Comparison of ENCODE assay signal across 10 cellular contexts in the genomic region with DNA sequence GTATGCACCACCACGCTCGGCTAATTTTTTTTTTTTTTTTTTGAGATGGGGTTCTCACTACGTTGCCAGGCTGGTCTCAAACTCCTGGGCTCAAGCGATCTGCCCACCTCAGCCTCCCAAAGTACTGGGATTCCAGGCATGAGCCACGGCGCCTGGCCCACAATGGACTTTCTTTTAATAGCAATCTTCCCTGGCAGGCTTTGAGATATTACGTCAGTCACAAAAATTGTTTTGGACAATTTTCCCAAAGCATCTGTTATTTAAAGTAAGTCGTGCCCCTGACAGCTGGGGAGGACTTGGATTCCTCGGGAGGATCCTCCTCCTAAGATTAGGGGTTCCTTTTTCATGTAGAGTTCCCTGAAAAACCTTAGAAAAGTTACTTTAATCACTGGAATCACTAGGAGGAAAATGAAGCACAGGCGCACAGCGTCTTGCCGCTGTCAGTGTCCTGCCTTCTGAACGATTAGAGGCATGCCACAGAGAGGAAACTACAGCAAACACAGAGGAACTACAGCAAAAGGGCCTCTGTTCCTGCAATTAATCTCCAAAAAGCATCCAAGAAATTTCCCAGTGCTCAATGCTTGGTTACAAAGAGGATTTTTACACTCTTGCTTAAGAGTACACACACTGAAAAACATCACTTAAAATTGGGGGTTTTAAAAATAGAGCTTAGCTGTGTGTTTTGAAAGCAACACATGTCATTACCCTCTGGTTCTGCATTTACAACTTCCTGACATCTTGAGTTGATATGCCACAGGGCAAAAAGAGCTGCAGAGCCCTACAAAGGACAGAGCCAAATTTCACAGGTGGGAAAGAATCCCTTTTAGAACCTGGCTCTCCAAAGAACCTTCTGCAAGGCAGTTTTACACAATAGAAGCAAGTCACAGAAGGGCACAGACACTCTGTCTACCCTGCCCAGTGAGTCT. TPM values are rescaled to one million over a fixed set of nuclear protein-coding genes. Genes with fewer than 3 reads are reported as not detected.
DNase-seq lines count a peak whose midpoint lies in the region; ATAC-seq, FAIRE-seq and TF ChIP-seq lines count a peak whose summit lies in the region.
"Had no signal": no experiment of that assay in that cellular context is flagged by ENCODE, and none has a peak within 500 bp of the region (broad histone marks: within the 10 kb centered on the region; RNA-seq: fewer than 3 reads in every experiment).

No MANE protein-coding gene starts in this region.

- no peak overlapping the region for H3K4me2 ChIP-seq in H1 (ENCODE audit: insufficient read depth in 1 of 2, low read depth in 2 of 2, low read length in 2 of 2)

- H3K27me3 ChIP-seq in H1 (replicated peaks in 1 of 4; ENCODE audit: control insufficient read depth in 3 of 4, extremely low read depth in 1 of 4, insufficient read depth in 3 of 4, low read length in 3 of 4) (peaks cover 16 to 36% (median 30%) of the 10 kb centered on the region in 4 experiments), BE2C (peaks cover 42% of the 10 kb centered on the region)
- H3K27me3 ChIP-seq: pancreas had no signal

- no peak overlapping the region for H2BK20ac ChIP-seq in H1 (ENCODE audit: low read length)

- H3K23me2 ChIP-seq in H1 (ENCODE audit: low read depth, low read length), result peaks cover 13% of the 10 kb centered on the region; the same call in 1 of the 2 replicates

- no peaks in the 10 kb centered on the region for H3K9me3 Mint-ChIP-seq in naive thymus-derived CD8-positive, alpha-beta T cell
- no peaks in the 10 kb centered on the region for H3K9me3 Mint-ChIP-seq in activated CD4-positive, alpha-beta memory T cell treated with anti-CD3 and anti-CD28 coated beads, Interleukin-2, amount 10 ng/mL, durations not matched to agents 7 days and 5 days

- no peaks in the 10 kb centered on the region for H3K79me2 ChIP-seq in H1 (ENCODE audit: control insufficient read depth in 1 of 2, insufficient read depth in 2 of 2, low read length in 2 of 2)

- H4K20me1 ChIP-seq in H1 (replicated peaks in 1 of 2; ENCODE audit: control insufficient read depth in 1 of 2, insufficient read depth in 2 of 2, low read length in 2 of 2), result no peaks in the 10 kb centered on the region

- H3K4me3 Mint-ChIP-seq in naive thymus-derived CD8-positive, alpha-beta T cell, result peak overlapping the region in 9 of 10 donors; percentile 35 to 87 (median 53)
- H3K4me3 Mint-ChIP-seq in activated CD4-positive, alpha-beta memory T cell treated with anti-CD3 and anti-CD28 coated beads, Interleukin-2, amount 10 ng/mL, durations not matched to agents 7 days and 5 days, result no peak overlapping the region

- no peak overlapping the region for H3K56ac ChIP-seq in H1 (replicated peaks; ENCODE audit: insufficient read length, low read depth, low read length)

- H3K18ac ChIP-seq in H1 (ENCODE audit: extremely low read depth, low read length), result no peak overlapping the region

- peaks cover 2 to 9% (median 7%) of the 10 kb centered on the region in 4 experiments; a peak in 6 of 7 replicates for H3K4me1 ChIP-seq in H1 (replicated peaks in 1 of 4; ENCODE audit: control insufficient read depth in 3 of 4, insufficient read depth in 4 of 4, low read length in 3 of 4)
- H3K4me1 ChIP-seq in BE2C, result no peaks in the 10 kb centered on the region

- 0 out of 2 replicates have a peak overlapping the region, but pooled peaks have one; percentile 12 for H2BK15ac ChIP-seq in H1 (ENCODE audit: low read length)

- TF ChIP-seq CTCF in H1 (IDR thresholded peaks at IDR 0.05; ENCODE audit: control extremely low read depth in 1 of 3, insufficient read depth in 1 of 3, low read depth in 1 of 3, low read length in 3 of 3) (no peak), BE2C (IDR thresholded peaks at IDR 0.05; ENCODE audit: low read depth, low read length) (no peak)

- peak; percentile 61 for DNase-seq in Ammon's horn (ENCODE audit: low spot score)
- DNase-seq in MV-4-11 (lab: John Stamatoyannopoulos, UW), result peak; percentile 34
- DNase-seq in H1 (ENCODE audit: low read depth in 1 of 2, low spot score in 2 of 2), result no peak
- peak in 1 of 10 donors; percentile 13 for DNase-seq in naive thymus-derived CD8-positive, alpha-beta T cell
- DNase-seq in activated CD4-positive, alpha-beta memory T cell treated with anti-CD3 and anti-CD28 coated beads, Interleukin-2, amount 10 ng/mL, durations not matched to agents 7 days and 5 days, result no peak
- DNase-seq in BE2C, result no peak
- no peak for DNase-seq in NCI-H2196 treated with DMSO at 0.1 percent for 48 hours (lab: John Stamatoyannopoulos, UW; ENCODE audit: unreplicated experiment)
- DNase-seq: OCI-M1 had no signal

- POLR2A ChIA-PET in H1 (lab: Charles Lee; ENCODE audit: partially characterized antibody), result interaction anchor here (0.6 to 1.7 kb wide), 3 partner anchors 46 to 456 kb away, joined by 3 to 4 read pairs (median 3); no protein-coding TSS in a partner anchor
- POLR2A ChIA-PET in naive thymus-derived CD8-positive, alpha-beta T cell (lab: Charles Lee), result interaction anchor here (0.7 to 1.7 kb wide), 3 partner anchors 10 to 224 kb away, joined by 3 to 6 read pairs (median 3); no protein-coding TSS in a partner anchor
- POLR2A ChIA-PET in activated CD4-positive, alpha-beta memory T cell treated with anti-CD3 and anti-CD28 coated beads, Interleukin-2, amount 10 ng/mL, durations not matched to agents 7 days and 5 days (lab: Charles Lee), result interaction anchor here (1.0 to 1.1 kb wide), 2 partner anchors 8 to 29 kb away, joined by 3 read pairs; no protein-coding TSS in a partner anchor

- no peak overlapping the region for H3K23ac ChIP-seq in H1 (ENCODE audit: insufficient read length)

- peaks cover 0 to 11% (median 0%) of the 10 kb centered on the region in 3 donors for H3K36me3 Mint-ChIP-seq in naive thymus-derived CD8-positive, alpha-beta T cell
- H3K36me3 Mint-ChIP-seq in activated CD4-positive, alpha-beta memory T cell treated with anti-CD3 and anti-CD28 coated beads, Interleukin-2, amount 10 ng/mL, durations not matched to agents 7 days and 5 days (ENCODE audit: low read depth), result peaks cover 18% of the 10 kb centered on the region

- no peaks in the 10 kb centered on the region for H3K9me3 ChIP-seq in H1 (ENCODE audit: insufficient read depth in 2 of 2, low read depth in 1 of 2, low read length in 1 of 2)
- H3K9me3 ChIP-seq in BE2C, result no peaks in the 10 kb centered on the region
- H3K9me3 ChIP-seq: pancreas had no signal

- H3K36me3 ChIP-seq in H1 (ENCODE audit: control insufficient read depth in 2 of 4, insufficient read depth in 4 of 4, low read length in 3 of 4) (no peaks in the 10 kb centered on the region), BE2C (no peaks in the 10 kb centered on the region)
- H3K36me3 ChIP-seq: pancreas had no signal

- no peak for TF ChIP-seq EP300 in H1 (IDR thresholded peaks at IDR 0.05; ENCODE audit: borderline replicate concordance in 1 of 2, low read depth in 2 of 2, low read length in 2 of 2)

- no peak overlapping the region for H3K4me3 ChIP-seq in H1 (ENCODE audit: extremely low read depth in 1 of 4, insufficient read depth in 2 of 4, low read depth in 3 of 4, low read length in 4 of 4)
- H3K4me3 ChIP-seq in BE2C (ENCODE audit: low read depth, low read length), result no peak overlapping the region
- H3K4me3 ChIP-seq: pancreas had no signal

- H3K14ac ChIP-seq in H1 (ENCODE audit: insufficient read length), result no peak overlapping the region

- H3K27me3 Mint-ChIP-seq in naive thymus-derived CD8-positive, alpha-beta T cell, result no peaks in the 10 kb centered on the region
- H3K27me3 Mint-ChIP-seq in activated CD4-positive, alpha-beta memory T cell treated with anti-CD3 and anti-CD28 coated beads, Interleukin-2, amount 10 ng/mL, durations not matched to agents 7 days and 5 days, result no peaks in the 10 kb centered on the region

- H3K27ac ChIP-seq in H1 (ENCODE audit: low read depth, low read length), result no peak overlapping the region

- H2BK120ac ChIP-seq in H1 (replicated peaks; ENCODE audit: low read depth, low read length), result no peak overlapping the region

- peak overlapping the region; percentile 71 to 93 (median 82) for H3K27ac Mint-ChIP-seq in naive thymus-derived CD8-positive, alpha-beta T cell
- no peak overlapping the region for H3K27ac Mint-ChIP-seq in activated CD4-positive, alpha-beta memory T cell treated with anti-CD3 and anti-CD28 coated beads, Interleukin-2, amount 10 ng/mL, durations not matched to agents 7 days and 5 days

- H3K79me1 ChIP-seq in H1 (ENCODE audit: low read depth, low read length), result no peaks in the 10 kb centered on the region

- TF ChIP-seq POLR2A in H1 (IDR thresholded peaks at IDR 0.05; ENCODE audit: control extremely low read depth in 1 of 2, low read depth in 2 of 2, low read length in 2 of 2), result no peak

- H4K91ac ChIP-seq in H1 (replicated peaks; ENCODE audit: insufficient read length, low read length), result no peak overlapping the region

- no peak overlapping the region for H2AK5ac ChIP-seq in H1 (ENCODE audit: low read depth, low read length)

- FAIRE-seq in H1 (lab: Jason Lieb, UNC), result no peak
- FAIRE-seq: pancreas had no signal

- CTCF ChIA-PET in H1 (lab: Charles Lee; ENCODE audit: partially characterized antibody), result interaction anchor here (0.7 to 0.9 kb wide), 4 partner anchors 40 to 125 kb away, joined by 3 read pairs; no protein-coding TSS in a partner anchor
- CTCF ChIA-PET in activated CD4-positive, alpha-beta memory T cell treated with anti-CD3 and anti-CD28 coated beads, Interleukin-2, amount 10 ng/mL, durations not matched to agents 7 days and 5 days (lab: Charles Lee), result no interaction called here

- H3K4ac ChIP-seq in H1 (replicated peaks; ENCODE audit: insufficient read length, low read depth, low read length), result no peak overlapping the region

- no peak overlapping the region for H2BK12ac ChIP-seq in H1 (ENCODE audit: low read depth, low read length)

- WGBS in H1 (ENCODE audit: extremely low coverage in 1 of 2, insufficient coverage in 1 of 2, insufficient read length in 1 of 2, insufficient replicate concordance in 2 of 2, low coverage in 1 of 2, low lambda C conversion rate in 2 of 2, missing lambda C conversion rate in 1 of 2), 2 experiments, result 87% methylated on average over 11 of the region's 13 CpGs; no CpG with 5 or more reads in 1 of the 2 experiments

- H4K8ac ChIP-seq in H1 (ENCODE audit: extremely low read depth, insufficient read depth, low read length), result no peak overlapping the region

- H2BK5ac ChIP-seq in H1 (ENCODE audit: low read depth, low read length), result no peak overlapping the region

- TF ChIP-seq RAD21 in H1 (IDR thresholded peaks at IDR 0.05 in 1 of 2, conservative IDR thresholded peaks at IDR 0.05 in 1 of 2; ENCODE audit: low read depth in 2 of 2, low read length in 2 of 2), result no peak

- H2AFZ ChIP-seq in H1 (ENCODE audit: low read length), result no peak overlapping the region

- no peak overlapping the region for H3K9ac ChIP-seq in H1 (replicated peaks in 1 of 4; ENCODE audit: extremely low read depth in 1 of 4, low read depth in 3 of 4, low read length in 3 of 4)

- no peak for ATAC-seq in naive thymus-derived CD8-positive, alpha-beta T cell
- ATAC-seq in GM21528 (IDR thresholded peaks at IDR 0.05; ENCODE audit: low FRiP score, unreplicated experiment), result no peak

- peaks cover 43 to 80% (median 75%) of the 10 kb centered on the region in 4 donors for H3K4me1 Mint-ChIP-seq in naive thymus-derived CD8-positive, alpha-beta T cell
- H3K4me1 Mint-ChIP-seq in activated CD4-positive, alpha-beta memory T cell treated with anti-CD3 and anti-CD28 coated beads, Interleukin-2, amount 10 ng/mL, durations not matched to agents 7 days and 5 days, result peaks cover 46% of the 10 kb centered on the region

- H4K5ac ChIP-seq in H1 (ENCODE audit: insufficient read length, low read depth, low read length), result no peak overlapping the region

RNA-seq across cellular contexts. Expression of a gene that starts 4.5 kb away (rescaled TPM):
- total RNA-seq in H1 (2021; fragmentation: NEBNext Ultra II Directional; extraction: Animal tissue kit (Norgen Biotek cat#: 25700)), result 2.2 and 2.6 TPM in 2 replicates
- 3.3 and 3.4 TPM in 2 replicates for polyA plus RNA-seq in H1 (2011; rRNA removed)
- 3.7 TPM for polyA plus RNA-seq in H1 (2011; cell fraction: cytosol; rRNA removed)
- 5.8 TPM for polyA plus RNA-seq in H1 (2011; cell fraction: nucleus; rRNA removed)
- polyA plus RNA-seq in H1 (2012, experiment 1 of 2), result 2.6 to 4.3 TPM (median 3.7 TPM) in 4 replicates
- 2.2 TPM for polyA plus RNA-seq in H1 (2012, experiment 2 of 2)
- 1.2 TPM for polyA plus RNA-seq in H1 (2013, experiment 1 of 2)
- 1.1 TPM for polyA plus RNA-seq in H1 (2013, experiment 2 of 2)
- 3.4 and 6.8 TPM in 2 replicates for polyA minus RNA-seq in H1 (2011; rRNA and poly(A)+ RNA removed)
- polyA minus RNA-seq in H1 (2011; cell fraction: cytosol; rRNA and poly(A)+ RNA removed), result 2.1 TPM
- polyA minus RNA-seq in H1 (2011; cell fraction: nucleus; rRNA and poly(A)+ RNA removed), result 2.3 TPM
- total RNA-seq in naive thymus-derived CD8-positive, alpha-beta T cell, result 10 to 100 TPM; 56.7 to 57.8 TPM
- 10 to 100 TPM; 45.2 to 48.2 (median 46.7) TPM for polyA plus RNA-seq in naive thymus-derived CD8-positive, alpha-beta T cell
- 10 to 100 TPM; 38.3 to 40.3 TPM for total RNA-seq in activated CD4-positive, alpha-beta memory T cell treated with anti-CD3 and anti-CD28 coated beads, Interleukin-2, amount 10 ng/mL, durations not matched to agents 7 days and 5 days
- polyA plus RNA-seq in BE2C (2012; ENCODE audit: insufficient read depth, insufficient read length, low read depth), result not detected

RNA-seq across cellular contexts. Expression of a gene that starts 28.5 kb away (rescaled TPM):
- total RNA-seq in H1 (2021; fragmentation: NEBNext Ultra II Directional; extraction: Animal tissue kit (Norgen Biotek cat#: 25700)), result not detected in 2 replicates
- 0.05 and 0.14 TPM in 2 replicates for polyA plus RNA-seq in H1 (2011; rRNA removed)
- polyA plus RNA-seq in H1 (2011; cell fraction: cytosol; rRNA removed), result 0.04 TPM
- not detected for polyA plus RNA-seq in H1 (2011; cell fraction: nucleus; rRNA removed)
- not detected in 4 replicates for polyA plus RNA-seq in H1 (2012, experiment 1 of 2)
- polyA plus RNA-seq in H1 (2012, experiment 2 of 2), result not detected
- polyA plus RNA-seq in H1 (2013, experiment 1 of 2), result 0.10 TPM
- polyA plus RNA-seq in H1 (2013, experiment 2 of 2), result 0.04 TPM
- polyA minus RNA-seq in H1 (2011; rRNA and poly(A)+ RNA removed), result not detected in 2 replicates
- polyA minus RNA-seq in H1 (2011; cell fraction: cytosol; rRNA and poly(A)+ RNA removed), result not detected
- 1.00 TPM for polyA minus RNA-seq in H1 (2011; cell fraction: nucleus; rRNA and poly(A)+ RNA removed)
- not detected for total RNA-seq in naive thymus-derived CD8-positive, alpha-beta T cell
- not detected for polyA plus RNA-seq in naive thymus-derived CD8-positive, alpha-beta T cell
- total RNA-seq in activated CD4-positive, alpha-beta memory T cell treated with anti-CD3 and anti-CD28 coated beads, Interleukin-2, amount 10 ng/mL, durations not matched to agents 7 days and 5 days, result not detected
- 0.22 TPM for polyA plus RNA-seq in BE2C (2012; ENCODE audit: insufficient read depth, insufficient read length, low read depth)

Comparison
In these comparisons a context has a peak if more than half of its experiments do, and no peak if none do; other contexts are left out.
1. DNase-seq: peak in Ammon's horn (single experiment) and MV-4-11 (single experiment); none in H1 (0 of 2), activated CD4-positive, alpha-beta memory T cell treated with anti-CD3 and anti-CD28 coated beads, Interleukin-2, amount 10 ng/mL, durations not matched to agents 7 days and 5 days (single experiment), BE2C (single experiment) and NCI-H2196 treated with DMSO at 0.1 percent for 48 hours (single experiment).
2. RNA of a gene that starts 4.5 kb away (total RNA-seq): 56.7 to 57.8 TPM in naive thymus-derived CD8-positive, alpha-beta T cell and 38.3 to 40.3 TPM in activated CD4-positive, alpha-beta memory T cell treated with anti-CD3 and anti-CD28 coated beads, Interleukin-2, amount 10 ng/mL, durations not matched to agents 7 days and 5 days; 2.2 to 2.6 TPM in H1; every median in the first group is over 10 times any median in the second.